ENCODE assay signal across 10 cellular contexts in genomic region chr5:174837919-174838902, GRCh38.
DNase-seq lines count a peak whose midpoint lies in the region; TF ChIP-seq lines count a peak whose summit lies in the region.
"Had no signal": no experiment of that assay in that cellular context is flagged by ENCODE, and none has a peak within 500 bp of the region (broad histone marks: within the 10 kb centered on the region; RNA-seq: fewer than 3 reads in every experiment).

No MANE protein-coding gene starts in this region.

- peaks cover 22% of the 10 kb centered on the region for H3K4me1 ChIP-seq in GM23248 (ENCODE audit: insufficient read depth)
- no peaks in the 10 kb centered on the region for H3K4me1 ChIP-seq in OCI-LY7 (ENCODE audit: insufficient read depth, low read length, poor library complexity, severe bottlenecking)
- peaks cover 0 to 24% (median 5%) of the 10 kb centered on the region in 4 donors for H3K4me1 ChIP-seq in sigmoid colon
- no peaks in the 10 kb centered on the region for H3K4me1 ChIP-seq in CD8-positive, alpha-beta memory T cell (ENCODE audit: insufficient read depth, low read length)
- no peaks in the 10 kb centered on the region for H3K4me1 ChIP-seq in Peyer's patch

- no peaks in the 10 kb centered on the region for H3K4me1 Mint-ChIP-seq in CD8-positive, alpha-beta memory T cell
- H3K4me1 Mint-ChIP-seq in activated CD4-positive, alpha-beta T cell treated with anti-CD3 and anti-CD28 coated beads, Interleukin-2, amount 10 ng/mL, durations not matched to agents 7 days and 5 days: no peaks in the 10 kb centered on the region

- CTCF ChIA-PET in OCI-LY7 (lab: Charles Lee; ENCODE audit: unreplicated experiment): no interaction called here
- CTCF ChIA-PET in CD8-positive, alpha-beta memory T cell (lab: Charles Lee): no interaction called here
- CTCF ChIA-PET in activated CD4-positive, alpha-beta T cell treated with anti-CD3 and anti-CD28 coated beads, Interleukin-2, amount 10 ng/mL, durations not matched to agents 7 days and 5 days (lab: Charles Lee): no interaction called here

- DNase-seq in GM23248 (peak; percentile 94), OCI-LY7 (ENCODE audit: low spot score) (no peak), fibroblast of villous mesenchyme (ENCODE audit: low read depth) (peak; percentile 84), sigmoid colon (peak; percentile 82), Peyer's patch (no peak), NCI-H1092 treated with DMSO at 0.1 percent for 48 hours (lab: John Stamatoyannopoulos, UW) (no peak)
- no peak for DNase-seq in CD8-positive, alpha-beta memory T cell
- no peak for DNase-seq in activated CD4-positive, alpha-beta T cell treated with anti-CD3 and anti-CD28 coated beads, Interleukin-2, amount 10 ng/mL, durations not matched to agents 7 days and 5 days
- DNase-seq: activated CD4-positive, alpha-beta T cell treated with anti-CD3 and anti-CD28 coated beads for 4 hours; erythroblast had no signal

- no peak for TF ChIP-seq EP300 in sigmoid colon (IDR thresholded peaks at IDR 0.05)

- TF ChIP-seq CTCF in OCI-LY7 (conservative IDR thresholded peaks at IDR 0.05; ENCODE audit: low read length): peak; percentile 44; the same call in 1 of the 2 replicates
- peak; percentile 23 for TF ChIP-seq CTCF in fibroblast of villous mesenchyme (IDR thresholded peaks at IDR 0.05; ENCODE audit: insufficient read depth, low read depth, low read length)
- no peak for TF ChIP-seq CTCF in sigmoid colon (IDR thresholded peaks at IDR 0.05)
- TF ChIP-seq CTCF in Peyer's patch (IDR thresholded peaks at IDR 0.05): no peak

- H3K27me3 ChIP-seq in GM23248 (replicated peaks; ENCODE audit: insufficient read depth) (no peaks in the 10 kb centered on the region), sigmoid colon (no peaks in the 10 kb centered on the region), Peyer's patch (no peaks in the 10 kb centered on the region)
- no peaks in the 10 kb centered on the region for H3K27me3 ChIP-seq in CD8-positive, alpha-beta memory T cell (ENCODE audit: insufficient read depth, low read length, poor library complexity, severe bottlenecking)

- H3K36me3 ChIP-seq in GM23248 (ENCODE audit: low read depth): no peaks in the 10 kb centered on the region
- H3K36me3 ChIP-seq in OCI-LY7 (ENCODE audit: insufficient read depth, low read length): no peaks in the 10 kb centered on the region
- H3K36me3 ChIP-seq in sigmoid colon: no peaks in the 10 kb centered on the region
- no peaks in the 10 kb centered on the region for H3K36me3 ChIP-seq in CD8-positive, alpha-beta memory T cell (ENCODE audit: insufficient read depth, low read length)
- H3K36me3 ChIP-seq in Peyer's patch: no peaks in the 10 kb centered on the region

- no peak overlapping the region for H3K4me3 Mint-ChIP-seq in CD8-positive, alpha-beta memory T cell
- no peak overlapping the region for H3K4me3 Mint-ChIP-seq in activated CD4-positive, alpha-beta T cell treated with anti-CD3 and anti-CD28 coated beads, Interleukin-2, amount 10 ng/mL, durations not matched to agents 7 days and 5 days

- TF ChIP-seq POLR2A in sigmoid colon (IDR thresholded peaks at IDR 0.05): no peak
- TF ChIP-seq POLR2A in Peyer's patch (IDR thresholded peaks at IDR 0.05): no peak

- H2AFZ ChIP-seq in GM23248 (no peak overlapping the region), OCI-LY7 (ENCODE audit: low read length) (no peak overlapping the region)

- H3K9me3 ChIP-seq in GM23248 (ENCODE audit: low read depth) (no peaks in the 10 kb centered on the region), OCI-LY7 (ENCODE audit: low read length) (no peaks in the 10 kb centered on the region), sigmoid colon (no peaks in the 10 kb centered on the region), Peyer's patch (no peaks in the 10 kb centered on the region)
- H3K9me3 ChIP-seq in CD8-positive, alpha-beta memory T cell (ENCODE audit: low read length): no peaks in the 10 kb centered on the region

- H3F3A ChIP-seq in GM23248 (ENCODE audit: insufficient read depth): peaks cover 22% of the 10 kb centered on the region

- H3K9me2 ChIP-seq in GM23248 (ENCODE audit: insufficient read depth) (no peaks in the 10 kb centered on the region), OCI-LY7 (ENCODE audit: insufficient read depth, low read length) (no peaks in the 10 kb centered on the region)

- intact Hi-C loops in OCI-LY7 (cut with micrococcal nuclease; ENCODE audit: unreplicated experiment): no loop called here
- intact Hi-C loops in sigmoid colon (cut with DNase I): no loop called here

- H3K9me3 Mint-ChIP-seq in CD8-positive, alpha-beta memory T cell: peaks cover 0 to 5% (median 2%) of the 10 kb centered on the region in 5 donors
- H3K9me3 Mint-ChIP-seq in activated CD4-positive, alpha-beta T cell treated with anti-CD3 and anti-CD28 coated beads, Interleukin-2, amount 10 ng/mL, durations not matched to agents 7 days and 5 days: no peaks in the 10 kb centered on the region

- H3K27me3 Mint-ChIP-seq in CD8-positive, alpha-beta memory T cell: peaks cover 3 to 4% of the 10 kb centered on the region in 2 donors
- no peaks in the 10 kb centered on the region for H3K27me3 Mint-ChIP-seq in activated CD4-positive, alpha-beta T cell treated with anti-CD3 and anti-CD28 coated beads, Interleukin-2, amount 10 ng/mL, durations not matched to agents 7 days and 5 days

- H3K27ac Mint-ChIP-seq in CD8-positive, alpha-beta memory T cell: no peak overlapping the region
- no peak overlapping the region for H3K27ac Mint-ChIP-seq in activated CD4-positive, alpha-beta T cell treated with anti-CD3 and anti-CD28 coated beads, Interleukin-2, amount 10 ng/mL, durations not matched to agents 7 days and 5 days

- H3K36me3 Mint-ChIP-seq in CD8-positive, alpha-beta memory T cell: no peaks in the 10 kb centered on the region
- no peaks in the 10 kb centered on the region for H3K36me3 Mint-ChIP-seq in activated CD4-positive, alpha-beta T cell treated with anti-CD3 and anti-CD28 coated beads, Interleukin-2, amount 10 ng/mL, durations not matched to agents 7 days and 5 days (ENCODE audit: low read depth)

- 7 to 18% methylated on average over 8 of the region's 8 CpGs for WGBS in GM23248 (ENCODE audit: low coverage in 1 of 2, low lambda C conversion rate in 2 of 2, missing lambda C conversion rate in 2 of 2), 2 experiments
- WGBS in sigmoid colon, 2 donors: 31 to 41% methylated on average over 8 of the region's 8 CpGs

- in situ Hi-C loops in GM23248 (cut with MboI): no loop called here

- no peaks in the 10 kb centered on the region for H3K79me2 ChIP-seq in GM23248 (ENCODE audit: insufficient read depth)
- H3K79me2 ChIP-seq in OCI-LY7 (ENCODE audit: insufficient read depth, low read depth, low read length): no peaks in the 10 kb centered on the region

- H3K4me3 ChIP-seq in GM23248 (no peak overlapping the region), OCI-LY7 (ENCODE audit: low read depth, low read length, poor library complexity, severe bottlenecking) (no peak overlapping the region), fibroblast of villous mesenchyme (ENCODE audit: low read depth, low read length) (no peak overlapping the region), sigmoid colon (no peak overlapping the region), Peyer's patch (no peak overlapping the region)
- H3K4me3 ChIP-seq in CD8-positive, alpha-beta memory T cell (ENCODE audit: low read length): no peak overlapping the region

- POLR2A ChIA-PET in OCI-LY7 (lab: Charles Lee): no interaction called here
- POLR2A ChIA-PET in CD8-positive, alpha-beta memory T cell (lab: Charles Lee): no interaction called here
- POLR2A ChIA-PET in activated CD4-positive, alpha-beta T cell treated with anti-CD3 and anti-CD28 coated beads, Interleukin-2, amount 10 ng/mL, durations not matched to agents 7 days and 5 days (lab: Charles Lee): no interaction called here

- H3K9ac ChIP-seq in GM23248: no peak overlapping the region

- H4K20me1 ChIP-seq in GM23248 (ENCODE audit: insufficient read depth): no peaks in the 10 kb centered on the region
- H4K20me1 ChIP-seq in OCI-LY7 (ENCODE audit: insufficient read depth, low read length): no peaks in the 10 kb centered on the region

- H3K27ac ChIP-seq in GM23248 (peak overlapping the region; percentile 61), OCI-LY7 (ENCODE audit: low read depth, low read length, poor library complexity, severe bottlenecking) (no peak overlapping the region), sigmoid colon (no peak overlapping the region), Peyer's patch (no peak overlapping the region)
- no peak overlapping the region for H3K27ac ChIP-seq in CD8-positive, alpha-beta memory T cell (ENCODE audit: low read depth, low read length)

- BruUV-seq in OCI-LY7 (replicated peaks; lab: Mats Ljungman, UMichigan): no TSS peak

- H3K4me2 ChIP-seq in GM23248 (ENCODE audit: unreplicated experiment) (peak overlapping the region; percentile 33), OCI-LY7 (ENCODE audit: low read length) (no peak overlapping the region)

Comparison
In these comparisons a context has a peak if more than half of its experiments do, and no peak if none do; other contexts are left out.
1. DNase-seq: peak in GM23248 (single experiment), fibroblast of villous mesenchyme (single experiment) and sigmoid colon (single experiment); none in OCI-LY7 (single experiment), CD8-positive, alpha-beta memory T cell (0 of 5), activated CD4-positive, alpha-beta T cell treated with anti-CD3 and anti-CD28 coated beads, Interleukin-2, amount 10 ng/mL, durations not matched to agents 7 days and 5 days (single experiment), Peyer's patch (0 of 3) and NCI-H1092 treated with DMSO at 0.1 percent for 48 hours (single experiment).
2. CTCF ChIP-seq: peak in OCI-LY7 (single experiment) and fibroblast of villous mesenchyme (single experiment); none in sigmoid colon (0 of 4) and Peyer's patch (0 of 6).